Comparison of ENCODE assay signal across 16 cellular contexts in the genomic region with DNA sequence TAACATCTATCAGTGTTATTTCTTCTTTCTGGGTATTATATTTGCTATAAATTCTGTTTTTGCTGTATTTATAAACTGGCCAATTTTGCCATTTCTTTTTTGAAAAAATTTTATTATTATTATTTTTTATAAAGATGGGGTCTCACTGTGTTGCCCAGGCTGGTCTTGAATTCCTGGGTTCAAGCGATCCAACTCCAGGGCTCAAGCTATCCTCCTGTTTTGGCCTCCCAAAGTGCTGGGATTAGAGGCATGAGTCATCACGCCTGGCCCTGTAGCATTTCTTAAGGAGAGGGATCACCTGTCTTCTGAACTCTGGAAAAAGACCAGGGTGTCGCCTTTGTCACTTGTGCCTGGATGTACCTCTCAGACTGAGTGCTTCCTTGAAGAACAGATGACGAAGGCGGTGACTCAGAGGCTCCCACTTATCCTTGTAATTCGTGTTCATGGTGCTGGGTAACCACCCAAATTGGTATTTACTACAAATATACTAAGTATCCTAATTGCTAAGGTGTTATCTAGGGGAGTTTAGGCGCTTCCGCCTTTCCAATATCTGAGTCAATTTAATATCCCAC. TPM values are rescaled to one million over a fixed set of nuclear protein-coding genes. Genes with fewer than 3 reads are reported as not detected.
DNase-seq lines count a peak whose midpoint lies in the region; ATAC-seq, FAIRE-seq and TF ChIP-seq lines count a peak whose summit lies in the region.
"Had no signal": no experiment of that assay in that cellular context is flagged by ENCODE, and none has a peak within 500 bp of the region (broad histone marks: within the 10 kb centered on the region; RNA-seq: fewer than 3 reads in every experiment).

No MANE protein-coding gene starts in this region.

- H3K4me3 Mint-ChIP-seq in chondrocyte (ENCODE audit: unreplicated experiment): no peak overlapping the region

- no peak overlapping the region for H3K4me2 ChIP-seq in A549

- POLR2A ChIA-PET in A549 (lab: Yijun Ruan, JAX): no interaction called here

- CTCF ChIA-PET in A549 (lab: Yijun Ruan, JAX): no interaction called here

- H3K9me3 ChIP-seq in A549 (no peaks in the 10 kb centered on the region), mucosa of descending colon (no peaks in the 10 kb centered on the region)
- H3K9me3 ChIP-seq: suprapubic skin had no signal

- no peak overlapping the region for H3K27ac ChIP-seq in A549
- H3K27ac ChIP-seq: epithelial cell of prostate, suprapubic skin had no signal

- H3K27ac Mint-ChIP-seq in chondrocyte (ENCODE audit: unreplicated experiment): no peak overlapping the region

- no peak for ATAC-seq in A549
- ATAC-seq in mucosa of descending colon: peak; percentile 30
- ATAC-seq: SK-N-SH treated with all-trans-retinoic acid at 6 μM for 48 hours had no signal

- TF ChIP-seq POLR2A in A549 (IDR thresholded peaks at IDR 0.05; ENCODE audit: low read length): no peak

- intact Hi-C loops in mucosa of descending colon (cut with DNase I, micrococcal nuclease): no loop called here

- TF ChIP-seq CTCF in A549 (IDR thresholded peaks at IDR 0.05) (no peak), chondrocyte (IDR thresholded peaks at IDR 0.05) (no peak), mucosa of descending colon (IDR thresholded peaks at IDR 0.05) (no peak)

- H3K27me3 Mint-ChIP-seq in chondrocyte (ENCODE audit: low read depth): peaks cover 6% of the 10 kb centered on the region

- FAIRE-seq in A549 (lab: Jason Lieb, UNC): no peak

- WGBS in A549 (ENCODE audit: missing lambda C conversion rate): 70% methylated on average over 8 of the region's 8 CpGs

- H3K4me1 Mint-ChIP-seq in chondrocyte (ENCODE audit: low read depth): peaks cover 22% of the 10 kb centered on the region

- no peaks in the 10 kb centered on the region for H3K9me3 Mint-ChIP-seq in chondrocyte (ENCODE audit: low read depth)

- no peak for TF ChIP-seq RAD21 in A549 (conservative IDR thresholded peaks at IDR 0.05 in 1 of 2, IDR thresholded peaks at IDR 0.05 in 1 of 2)

- no peak overlapping the region for H3K4me3 ChIP-seq in A549
- H3K4me3 ChIP-seq in mucosa of descending colon: no peak overlapping the region
- H3K4me3 ChIP-seq: suprapubic skin had no signal

- no peaks in the 10 kb centered on the region for H3K36me3 ChIP-seq in mucosa of descending colon (ENCODE audit: low read depth)
- H3K36me3 ChIP-seq: suprapubic skin had no signal

- H3K4me1 ChIP-seq in A549 (peaks cover 31% of the 10 kb centered on the region), mucosa of descending colon (ENCODE audit: low read depth) (peaks cover 7% of the 10 kb centered on the region)

- DNase-seq in A549 (ENCODE audit: low read depth in 1 of 2, low spot score in 1 of 2) (peak in 1 of 2 experiments; percentile 57), HT-29 (ENCODE audit: low spot score) (peak; percentile 88), chondrocyte (ENCODE audit: low spot score) (peak; percentile 14), mucosa of descending colon (peak in 1 of 3 donors; percentile 69), DMS114 treated with DMSO at 0.1 percent for 48 hours (lab: John Stamatoyannopoulos, UW; ENCODE audit: unreplicated experiment) (no peak), GM19238 (ENCODE audit: insufficient read length, low spot score) (no peak), HUDEP-2 (lab: John Stamatoyannopoulos, UW; ENCODE audit: unreplicated experiment in 76 of 76) (no peak), NCI-H2196 treated with DMSO at 0.1 percent for 48 hours (lab: John Stamatoyannopoulos, UW; ENCODE audit: unreplicated experiment) (no peak)
- DNase-seq: activated effector memory CD4-positive, alpha-beta T cell treated with anti-CD3 and anti-CD28 coated beads, Interleukin-2, amount 50 U/mL, for 16 hours; amygdala; COR-L47; NCI-H1417 treated with DMSO at 0.1 percent for 48 hours; NCI-H345 had no signal

- H3K36me3 Mint-ChIP-seq in chondrocyte (ENCODE audit: low read depth): no peaks in the 10 kb centered on the region

- TF ChIP-seq EP300 in A549 (IDR thresholded peaks at IDR 0.05): no peak

TF ChIP-seq in A549, 52 proteins besides CTCF, POLR2A, EP300 and RAD21:
- TF ChIP-seq ZNF302 (CRISPR knock-in tag; IDR thresholded peaks at IDR 0.05) (no peak), FOSL2 (IDR thresholded peaks at IDR 0.05) (no peak), FOSL2 (CRISPR knock-in tag; IDR thresholded peaks at IDR 0.05) (peak; percentile 75)

RNA-seq across cellular contexts. Expression of gene CGN, which starts 2.4 kb away (rescaled TPM):
- polyA plus RNA-seq in A549 (2011; rRNA removed) (1.8 and 2.1 TPM in 2 replicates), A549 (2017; fragmentation: RNase III; extraction: RNeasy Plus Mini Kit Qiagen cat#74134 plus additional on column Dnase treatment) (2.3 to 3.0 TPM (median 2.4 TPM) in 3 replicates)
- 0.69 and 0.71 TPM in 2 replicates for polyA plus RNA-seq in A549 (2012; cell fraction: cytosol; rRNA removed)
- 5.2 and 5.5 TPM in 2 replicates for polyA plus RNA-seq in A549 (2012; cell fraction: nucleus; rRNA removed)
- 1.8 and 4.2 TPM in 2 replicates for polyA minus RNA-seq in A549 (2011; rRNA and poly(A)+ RNA removed)
- total RNA-seq in HT-29 (2014; rRNA removed; shearing (Covaris generic)): 23.5 and 30.7 TPM in 2 replicates
- total RNA-seq in chondrocyte (0.95 to 1.2 TPM (median 1.0 TPM) in 3 replicates), mucosa of descending colon (100 to 1,000 TPM; 125 to 247 (median 187) TPM)

RNA-seq across cellular contexts. Expression of gene TUFT1, which starts 31.3 kb away (rescaled TPM):
- polyA plus RNA-seq in A549 (2011; rRNA removed): 24.5 and 27.5 TPM in 2 replicates
- 22.2 and 25.7 TPM in 2 replicates for polyA plus RNA-seq in A549 (2012; cell fraction: cytosol; rRNA removed)
- polyA plus RNA-seq in A549 (2012; cell fraction: nucleus; rRNA removed): 27.5 and 41.8 TPM in 2 replicates
- polyA plus RNA-seq in A549 (2017; fragmentation: RNase III; extraction: RNeasy Plus Mini Kit Qiagen cat#74134 plus additional on column Dnase treatment): 21.1 to 31.1 TPM (median 26.7 TPM) in 3 replicates
- polyA minus RNA-seq in A549 (2011; rRNA and poly(A)+ RNA removed): 13.3 and 24.4 TPM in 2 replicates
- 30.5 and 36.9 TPM in 2 replicates for total RNA-seq in HT-29 (2014; rRNA removed; shearing (Covaris generic))
- 15.2 to 33.0 TPM (median 30.5 TPM) in 3 replicates for total RNA-seq in chondrocyte
- total RNA-seq in mucosa of descending colon: 10 to 100 TPM; 20.2 to 38.0 (median 27.5) TPM

RNA-seq across cellular contexts. Expression of gene POGZ, which starts 49.5 kb away (rescaled TPM):
- polyA plus RNA-seq in A549 (2011; rRNA removed) (44.1 and 64.0 TPM in 2 replicates), A549 (2017; fragmentation: RNase III; extraction: RNeasy Plus Mini Kit Qiagen cat#74134 plus additional on column Dnase treatment) (20.8 to 22.0 TPM (median 21.9 TPM) in 3 replicates)
- polyA plus RNA-seq in A549 (2012; cell fraction: cytosol; rRNA removed): 16.6 and 17.8 TPM in 2 replicates
- 45.4 and 60.9 TPM in 2 replicates for polyA plus RNA-seq in A549 (2012; cell fraction: nucleus; rRNA removed)
- polyA minus RNA-seq in A549 (2011; rRNA and poly(A)+ RNA removed): 112 and 141 TPM in 2 replicates
- 19.1 and 22.0 TPM in 2 replicates for total RNA-seq in HT-29 (2014; rRNA removed; shearing (Covaris generic))
- total RNA-seq in chondrocyte (61.7 to 79.7 TPM (median 65.0 TPM) in 3 replicates), mucosa of descending colon (100 to 1,000 TPM in 1 of 3 donors, 10 to 100 TPM in 2; 60.4 to 106 (median 77.7) TPM)

Comparison
In these comparisons a context has a peak if more than half of its experiments do, and no peak if none do; other contexts are left out.
1. DNase-seq: peak in HT-29 (single experiment) and chondrocyte (single experiment); none in DMS114 treated with DMSO at 0.1 percent for 48 hours (single experiment), GM19238 (single experiment), HUDEP-2 (0 of 76) and NCI-H2196 treated with DMSO at 0.1 percent for 48 hours (single experiment).
2. RNA of gene CGN, which starts 2.4 kb away (total RNA-seq): 125 to 247 TPM in mucosa of descending colon and 23.5 to 30.7 TPM in HT-29; 0.95 to 1.2 TPM in chondrocyte; every median in the first group is over 10 times any median in the second.